ENCODE assay signal across 1 cellular context in the genomic region with DNA sequence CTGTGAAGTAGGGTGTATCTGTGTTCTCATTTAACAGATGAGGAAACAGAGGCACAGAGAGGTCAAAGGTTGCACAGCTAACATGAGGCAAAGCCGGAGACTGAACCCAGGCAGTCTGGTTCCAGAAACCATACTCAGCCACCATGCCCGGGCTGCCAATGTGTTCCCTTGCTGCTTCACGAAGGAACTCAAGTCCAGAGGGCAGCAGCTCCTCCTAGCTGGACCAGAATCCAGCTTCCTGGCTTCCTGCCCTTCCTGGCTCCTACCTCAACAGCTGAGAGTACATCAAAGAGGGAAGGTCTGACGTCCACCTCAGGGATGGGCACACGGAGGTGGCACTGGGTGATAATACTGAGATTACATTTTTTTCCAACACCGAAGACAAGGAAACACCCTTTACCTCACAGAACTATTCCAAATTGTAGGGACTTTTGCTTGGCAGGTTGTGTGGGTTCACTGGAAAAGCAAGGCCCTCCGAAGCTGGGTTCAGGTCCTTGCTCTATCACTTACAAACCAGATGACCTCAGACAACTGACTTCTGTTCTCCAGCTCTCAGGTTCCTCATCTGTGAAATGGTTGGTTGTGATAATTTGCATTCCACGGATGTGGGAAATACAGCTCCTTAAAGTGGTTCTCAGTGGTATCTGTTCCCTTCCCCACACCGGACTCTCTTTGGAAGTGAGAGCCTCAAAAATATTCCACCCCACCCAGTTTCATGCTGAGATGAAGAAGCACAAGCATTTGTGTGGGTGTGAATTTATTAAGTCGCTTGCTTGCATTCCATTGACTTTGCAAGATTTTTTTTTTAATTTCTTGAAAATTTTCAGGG.
TF ChIP-seq lines count a peak whose summit lies in the region.

No MANE protein-coding gene starts in this region.

TF ChIP-seq in H1, 55 proteins besides CTCF, POLR2A, EP300 and RAD21 (continued from another document):
- TF ChIP-seq, protein P1, sequence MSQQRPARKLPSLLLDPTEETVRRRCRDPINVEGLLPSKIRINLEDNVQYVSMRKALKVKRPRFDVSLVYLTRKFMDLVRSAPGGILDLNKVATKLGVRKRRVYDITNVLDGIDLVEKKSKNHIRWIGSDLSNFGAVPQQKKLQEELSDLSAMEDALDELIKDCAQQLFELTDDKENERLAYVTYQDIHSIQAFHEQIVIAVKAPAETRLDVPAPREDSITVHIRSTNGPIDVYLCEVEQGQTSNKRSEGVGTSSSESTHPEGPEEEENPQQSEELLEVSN (IDR thresholded peaks at IDR 0.05): no peak
- TF ChIP-seq RXRA (IDR thresholded peaks at IDR 0.05; ENCODE audit: insufficient read depth, low read depth, low read length) (no peak), MAFK (IDR thresholded peaks at IDR 0.05; ENCODE audit: low read depth, low read length) (no peak), RBBP5 (IDR thresholded peaks at IDR 0.05; ENCODE audit: borderline replicate concordance, low read depth, low read length) (no peak), SUZ12 (IDR thresholded peaks at IDR 0.05; ENCODE audit: low read length) (no peak), NANOG (IDR thresholded peaks at IDR 0.05; ENCODE audit: insufficient read depth, low read depth, low read length, poor library complexity, severe bottlenecking) (no peak), EGR1 (IDR thresholded peaks at IDR 0.05; ENCODE audit: borderline replicate concordance, low read depth, low read length) (no peak), RFX5 (IDR thresholded peaks at IDR 0.05; ENCODE audit: borderline replicate concordance, low read depth, low read length) (no peak), CHD2 (IDR thresholded peaks at IDR 0.05; ENCODE audit: low read length) (no peak), CTBP2 (IDR thresholded peaks at IDR 0.05; ENCODE audit: borderline replicate concordance, insufficient read depth, insufficient read length, low read length) (no peak), POU5F1 (IDR thresholded peaks at IDR 0.05; ENCODE audit: low read depth, low read length) (no peak)
